In the genomic region with DNA sequence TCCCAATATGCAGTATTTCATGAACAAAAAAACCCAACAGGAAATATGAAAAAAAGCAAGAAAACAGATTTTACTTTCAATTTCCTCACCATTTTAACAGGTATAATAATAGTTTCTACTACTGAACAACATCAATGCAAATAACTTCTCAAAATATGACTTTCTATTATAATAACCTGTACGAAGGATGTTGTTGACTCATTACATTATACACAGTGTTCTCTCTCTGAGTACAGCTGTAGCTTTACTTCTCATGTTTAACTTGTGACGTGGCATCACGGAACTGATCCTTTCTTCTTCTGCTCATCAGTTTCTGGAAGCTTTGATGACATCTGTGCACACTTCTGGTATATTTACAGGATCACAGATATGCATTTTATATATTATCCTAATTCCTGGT, we compare ENCODE assay signal across 13 cellular contexts. TPM values are rescaled to one million over a fixed set of nuclear protein-coding genes. Genes with fewer than 3 reads are reported as not detected.
DNase-seq lines count a peak whose midpoint lies in the region; ATAC-seq and TF ChIP-seq lines count a peak whose summit lies in the region.
"Had no signal": no experiment of that assay in that cellular context is flagged by ENCODE, and none has a peak within 500 bp of the region (broad histone marks: within the 10 kb centered on the region; RNA-seq: fewer than 3 reads in every experiment).

No MANE protein-coding gene starts in this region.

- H2BK15ac ChIP-seq in H9 (ENCODE audit: low read depth, low read length) = no peak overlapping the region

- H3K4me3 Mint-ChIP-seq in CD4-positive, alpha-beta T cell = no peak overlapping the region
- H3K4me3 Mint-ChIP-seq in H9 = no peak overlapping the region
- no peak overlapping the region for H3K4me3 Mint-ChIP-seq in WTC11
- H3K4me3 Mint-ChIP-seq: T-helper 2 cell treated with Interferon-gamma antibody and Interleukin-4, amounts not matched to agents 5 μg/mL and 100 μg/mL, for 36 hours had no signal

- H3K4ac ChIP-seq in H9 (ENCODE audit: low read depth, low read length) = no peak overlapping the region

- no peak overlapping the region for H4K91ac ChIP-seq in H9 (ENCODE audit: insufficient read length, low read depth, low read length)

- H3K79me1 ChIP-seq in H9 (ENCODE audit: insufficient read depth, low read depth, low read length, poor library complexity, severe bottlenecking) = no peaks in the 10 kb centered on the region

- H3K9me3 Mint-ChIP-seq in CD4-positive, alpha-beta T cell = no peaks in the 10 kb centered on the region
- H3K9me3 Mint-ChIP-seq in H9 = no peaks in the 10 kb centered on the region
- H3K9me3 Mint-ChIP-seq in WTC11 = no peaks in the 10 kb centered on the region
- H3K9me3 Mint-ChIP-seq: T-helper 2 cell treated with Interferon-gamma antibody and Interleukin-4, amounts not matched to agents 5 μg/mL and 100 μg/mL, for 36 hours had no signal

- H3K27me3 ChIP-seq in CD4-positive, alpha-beta T cell (ENCODE audit: control insufficient read depth, insufficient read depth, low read length) = no peaks in the 10 kb centered on the region
- H3K27me3 ChIP-seq in H9 (ENCODE audit: insufficient read depth, low read length) = no peaks in the 10 kb centered on the region

- no peak overlapping the region for H2AK5ac ChIP-seq in H9 (ENCODE audit: insufficient read length, low read length)

- no peak overlapping the region for H4K5ac ChIP-seq in H9 (ENCODE audit: insufficient read length, low read depth, low read length)

- ATAC-seq in CD4-positive, alpha-beta T cell (ENCODE audit: poor library complexity) = peak; percentile 61
- ATAC-seq in GM18870 (IDR thresholded peaks at IDR 0.05; ENCODE audit: unreplicated experiment) (peak; percentile 95), GM21737 (IDR thresholded peaks at IDR 0.05; ENCODE audit: unreplicated experiment) (peak; percentile 84), HG03354 (IDR thresholded peaks at IDR 0.05; ENCODE audit: poor library complexity, severe bottlenecking, unreplicated experiment) (peak; percentile 99), WTC11 (no peak)

- CTCF ChIA-PET in CD4-positive, alpha-beta T cell (lab: Charles Lee) = no interaction called here
- CTCF ChIA-PET in WTC11 (lab: Charles Lee) = no interaction called here

- H2BK20ac ChIP-seq in H9 (ENCODE audit: low read depth, low read length, poor library complexity, severe bottlenecking) = no peak overlapping the region

- POLR2A ChIA-PET in CD4-positive, alpha-beta T cell (lab: Charles Lee) = interaction anchor here (0.7 kb wide), 1 partner anchor 82 kb away, joined by 3 read pairs; no protein-coding TSS in a partner anchor
- POLR2A ChIA-PET in WTC11 (lab: Charles Lee) = no interaction called here

- H3K4me2 ChIP-seq in H9 (ENCODE audit: insufficient read depth, insufficient read length, low read length) = no peak overlapping the region

- no CpG with 5 or more reads among the region's 3 CpGs for WGBS in H9 (ENCODE audit: extremely low coverage, insufficient read length, low lambda C conversion rate)

- peaks cover 4% of the 10 kb centered on the region for H3K4me1 Mint-ChIP-seq in CD4-positive, alpha-beta T cell (ENCODE audit: low read depth)
- H3K4me1 Mint-ChIP-seq in H9 (no peaks in the 10 kb centered on the region), WTC11 (no peaks in the 10 kb centered on the region)

- no peak for TF ChIP-seq CTCF in CD4-positive, alpha-beta T cell (IDR thresholded peaks at IDR 0.05)
- TF ChIP-seq CTCF in H9 (conservative IDR thresholded peaks at IDR 0.05) (no peak), WTC11 (IDR thresholded peaks at IDR 0.05) (no peak)

- H3K27ac Mint-ChIP-seq in CD4-positive, alpha-beta T cell = peak overlapping the region; percentile 42
- H3K27ac Mint-ChIP-seq in H9 (no peak overlapping the region), WTC11 (no peak overlapping the region)
- H3K27ac Mint-ChIP-seq: T-helper 2 cell treated with Interferon-gamma antibody and Interleukin-4, amounts not matched to agents 5 μg/mL and 100 μg/mL, for 36 hours had no signal

- no peak overlapping the region for H2BK120ac ChIP-seq in H9 (ENCODE audit: low read depth, low read length, poor library complexity, severe bottlenecking)

- no peak overlapping the region for H3K14ac ChIP-seq in H9 (ENCODE audit: insufficient read depth, low read length)

- no peak overlapping the region for H3T11ph ChIP-seq in H9 (ENCODE audit: low read length)

- no peaks in the 10 kb centered on the region for H3K23me2 ChIP-seq in H9 (ENCODE audit: insufficient read length, low read depth, low read length, poor library complexity, severe bottlenecking)

- H4K20me1 ChIP-seq in H9 (ENCODE audit: control insufficient read depth, insufficient read depth, insufficient read length) = no peaks in the 10 kb centered on the region

- H3K27ac ChIP-seq in CD4-positive, alpha-beta T cell (ENCODE audit: low read depth, low read length) = no peak overlapping the region
- H3K27ac ChIP-seq in H9 (ENCODE audit: insufficient read length, low read depth, low read length) = no peak overlapping the region

- H2AFZ ChIP-seq in H9 (ENCODE audit: low read length) = no peak overlapping the region

- H2BK5ac ChIP-seq in H9 (ENCODE audit: insufficient read length, low read length) = no peak overlapping the region

- intact Hi-C loops in CD4-positive, alpha-beta T cell (cut with DNase I, micrococcal nuclease) = no loop called here

- H3K9ac ChIP-seq in H9 (ENCODE audit: extremely low read depth, insufficient read length, low read length) = no peak overlapping the region

- H3K23ac ChIP-seq in H9 (ENCODE audit: insufficient read length, low read depth, low read length) = no peak overlapping the region

- no peak overlapping the region for H4K8ac ChIP-seq in H9 (replicated peaks; ENCODE audit: insufficient read length, low read depth, low read length)

- H3K36me3 Mint-ChIP-seq in CD4-positive, alpha-beta T cell (ENCODE audit: low read depth) = peaks cover 86% of the 10 kb centered on the region
- H3K36me3 Mint-ChIP-seq in H9 (ENCODE audit: insufficient read depth in 1 of 3, low read depth in 3 of 3) = peaks cover 0 to 7% (median 0%) of the 10 kb centered on the region in 3 experiments; a peak in 3 of 7 replicates
- H3K36me3 Mint-ChIP-seq in WTC11 = no peaks in the 10 kb centered on the region

- H3K4me1 ChIP-seq in H9 (ENCODE audit: insufficient read depth, low read length) = no peaks in the 10 kb centered on the region

- no peaks in the 10 kb centered on the region for H3K79me2 ChIP-seq in H9 (ENCODE audit: insufficient read depth, low read length)

- H3K18ac ChIP-seq in H9 (ENCODE audit: insufficient read length, low read depth, low read length) = no peak overlapping the region

- no peaks in the 10 kb centered on the region for H3K27me3 Mint-ChIP-seq in CD4-positive, alpha-beta T cell
- H3K27me3 Mint-ChIP-seq in H9 (ENCODE audit: low read depth) = no peaks in the 10 kb centered on the region
- H3K27me3 Mint-ChIP-seq in WTC11 (ENCODE audit: low read depth) = no peaks in the 10 kb centered on the region

- H3K56ac ChIP-seq in H9 (ENCODE audit: insufficient read length, low read depth, low read length) = no peak overlapping the region

- no peak for DNase-seq in CD4-positive, alpha-beta T cell
- DNase-seq in H9 (no peak), middle frontal gyrus (ENCODE audit: extremely low spot score, low spot score) (no peak), WTC11 (ENCODE audit: low spot score) (no peak)
- DNase-seq in stimulated activated CD8-positive, alpha-beta memory T cell treated with anti-CD3 and anti-CD28 coated beads, Interleukin-4, amount 100 ng/mL, for 48 hours = no peak
- DNase-seq: activated gamma-delta T cell, cortex of kidney, head of caudate nucleus, NCI-H748 treated with DMSO at 0.1 percent for 48 hours had no signal

- no peak overlapping the region for H2BK12ac ChIP-seq in H9 (ENCODE audit: insufficient read length, low read depth, low read length)

- no peaks in the 10 kb centered on the region for H3K9me3 ChIP-seq in CD4-positive, alpha-beta T cell (ENCODE audit: control insufficient read depth, low read length)
- H3K9me3 ChIP-seq in H9 (ENCODE audit: control insufficient read depth, low read depth, low read length) = no peaks in the 10 kb centered on the region

TF ChIP-seq in WTC11, 78 proteins besides CTCF, POLR2A, EP300 and RAD21:
- TF ChIP-seq NR2C2 (CRISPR knock-in tag; IDR thresholded peaks at IDR 0.05) (no peak), SMAD4 (CRISPR knock-in tag; IDR thresholded peaks at IDR 0.05) (no peak)
- TF ChIP-seq, protein P1, sequence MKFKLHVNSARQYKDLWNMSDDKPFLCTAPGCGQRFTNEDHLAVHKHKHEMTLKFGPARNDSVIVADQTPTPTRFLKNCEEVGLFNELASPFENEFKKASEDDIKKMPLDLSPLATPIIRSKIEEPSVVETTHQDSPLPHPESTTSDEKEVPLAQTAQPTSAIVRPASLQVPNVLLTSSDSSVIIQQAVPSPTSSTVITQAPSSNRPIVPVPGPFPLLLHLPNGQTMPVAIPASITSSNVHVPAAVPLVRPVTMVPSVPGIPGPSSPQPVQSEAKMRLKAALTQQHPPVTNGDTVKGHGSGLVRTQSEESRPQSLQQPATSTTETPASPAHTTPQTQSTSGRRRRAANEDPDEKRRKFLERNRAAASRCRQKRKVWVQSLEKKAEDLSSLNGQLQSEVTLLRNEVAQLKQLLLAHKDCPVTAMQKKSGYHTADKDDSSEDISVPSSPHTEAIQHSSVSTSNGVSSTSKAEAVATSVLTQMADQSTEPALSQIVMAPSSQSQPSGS (CRISPR knock-in tag; IDR thresholded peaks at IDR 0.05; ENCODE audit: borderline replicate concordance, low read depth) = no peak
TF ChIP-seq in WTC11: peak in this region for 0.

RNA-seq across cellular contexts. Expression of a gene that starts 40.0 kb away (rescaled TPM):
- under 1 TPM; 0.20 to 0.22 TPM for total RNA-seq in CD4-positive, alpha-beta T cell
- total RNA-seq in H9 (2021) = not detected in 2 replicates
- total RNA-seq in WTC11 (2021) = 0.09 to 0.25 TPM in 2 of 3 replicates, not detected in the other
